9 cellular contexts compared by ENCODE assay signal in the genomic region with DNA sequence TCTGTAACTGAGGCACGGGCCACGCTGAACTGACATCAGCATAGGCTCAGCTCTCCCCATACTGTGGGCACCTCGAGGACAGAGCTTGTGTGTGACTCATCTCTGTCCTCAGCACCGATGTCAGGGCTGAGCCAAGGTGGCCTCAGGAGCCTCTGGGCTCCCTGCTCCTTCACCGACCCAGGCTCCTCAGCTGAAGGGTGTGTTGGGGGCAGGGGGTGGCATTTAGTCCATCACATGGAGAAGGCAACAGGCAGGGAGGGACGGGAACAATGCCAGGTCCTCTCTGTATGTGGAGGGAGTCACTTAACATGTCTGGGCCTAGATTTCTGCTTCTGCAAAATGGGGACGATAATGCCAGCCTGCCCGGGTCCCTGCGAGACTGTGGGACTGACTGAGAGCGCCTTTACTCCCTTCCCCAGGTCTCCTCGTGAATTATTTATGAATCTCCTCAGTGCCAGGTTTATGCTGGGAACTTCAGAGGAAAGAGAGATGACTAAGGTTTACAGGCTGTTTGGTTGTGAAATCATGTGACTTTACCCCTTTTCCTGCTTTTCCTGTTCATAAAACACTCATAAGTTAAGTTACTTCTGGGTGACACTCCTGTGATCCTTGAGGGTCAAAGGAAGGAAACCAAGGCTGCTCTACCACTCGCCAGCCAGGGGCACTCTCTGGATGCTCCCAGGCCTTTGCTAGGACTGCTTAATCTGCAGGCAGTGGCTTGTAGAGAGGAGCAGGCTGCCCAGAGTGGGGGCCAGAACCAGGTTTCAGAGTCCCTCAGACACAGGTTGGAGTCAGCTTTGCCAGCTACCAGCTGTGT. TPM values are rescaled to one million over a fixed set of nuclear protein-coding genes. Genes with fewer than 3 reads are reported as not detected.
DNase-seq lines count a peak whose midpoint lies in the region; ATAC-seq, FAIRE-seq and TF ChIP-seq lines count a peak whose summit lies in the region.
"Had no signal": no experiment of that assay in that cellular context is flagged by ENCODE, and none has a peak within 500 bp of the region (broad histone marks: within the 10 kb centered on the region; RNA-seq: fewer than 3 reads in every experiment).

No MANE protein-coding gene starts in this region.

- DNase-seq in right cardiac atrium: no peak
- no peak for DNase-seq in Right ventricle myocardium inferior (ENCODE audit: missing footprints)
- no peak for DNase-seq in ascending aorta (ENCODE audit: low spot score in 2 of 2)
- peak; percentile 45 for DNase-seq in left lobe of liver (ENCODE audit: low spot score)
- peak in 1 of 2 donors; percentile 51 for DNase-seq in aorta
- no peak for DNase-seq in Ammon's horn (ENCODE audit: low spot score)
- no peak for DNase-seq in GM19239 (ENCODE audit: insufficient read length, low spot score)
- DNase-seq: T-helper 9 cell had no signal

- H3K27ac ChIP-seq in right cardiac atrium (ENCODE audit: low read length): no peak overlapping the region
- H3K27ac ChIP-seq in ascending aorta: peak overlapping the region; percentile 27 to 32
- no peak overlapping the region for H3K27ac ChIP-seq in aorta (ENCODE audit: low read depth in 1 of 2, low read length in 2 of 2)

- no peaks in the 10 kb centered on the region for H3K36me3 ChIP-seq in ascending aorta
- no peaks in the 10 kb centered on the region for H3K36me3 ChIP-seq in aorta (ENCODE audit: control insufficient read depth in 1 of 2, insufficient read depth in 2 of 2, low read length in 1 of 2)

- H3K4me3 ChIP-seq in right cardiac atrium (ENCODE audit: low read length) (no peak overlapping the region), ascending aorta (no peak overlapping the region), aorta (ENCODE audit: low read length in 2 of 2) (no peak overlapping the region)

- no peak for FAIRE-seq in GM19239 (lab: Jason Lieb, UNC)

- no peaks in the 10 kb centered on the region for H3K4me1 ChIP-seq in right cardiac atrium (ENCODE audit: control insufficient read depth, insufficient read depth, low read length)
- peaks cover 2 to 3% of the 10 kb centered on the region in 2 donors for H3K4me1 ChIP-seq in ascending aorta
- no peaks in the 10 kb centered on the region for H3K4me1 ChIP-seq in aorta (ENCODE audit: control insufficient read depth in 1 of 2, insufficient read depth in 2 of 2, low read length in 2 of 2)

- peak; percentile 9 to 23 for ATAC-seq in right cardiac atrium
- no peak for ATAC-seq in Right ventricle myocardium inferior
- peak; percentile 74 for ATAC-seq in left lobe of liver
- peak; percentile 21 for ATAC-seq in aorta (ENCODE audit: low FRiP score)
- ATAC-seq in GM18870 (IDR thresholded peaks at IDR 0.05; ENCODE audit: unreplicated experiment): no peak

- WGBS in right cardiac atrium: 69% methylated on average over 12 of the region's 12 CpGs
- WGBS in aorta, 2 donors: 63 to 64% methylated on average over 12 of the region's 12 CpGs

- intact Hi-C loops in right cardiac atrium (cut with DNase I): no loop called here
- intact Hi-C loops in Right ventricle myocardium inferior (cut with DNase I): no loop called here
- intact Hi-C loops in ascending aorta (cut with DNase I): no loop called here
- intact Hi-C loops in aorta (cut with DNase I): no loop called here

- H3K27me3 ChIP-seq in right cardiac atrium (ENCODE audit: control insufficient read depth, insufficient read depth): no peaks in the 10 kb centered on the region
- no peaks in the 10 kb centered on the region for H3K27me3 ChIP-seq in ascending aorta
- no peaks in the 10 kb centered on the region for H3K27me3 ChIP-seq in aorta (ENCODE audit: control insufficient read depth in 1 of 2, insufficient read depth in 2 of 2, low read length in 1 of 2)

- H3K9me3 ChIP-seq in right cardiac atrium (ENCODE audit: control insufficient read depth, low read length): no peaks in the 10 kb centered on the region
- no peaks in the 10 kb centered on the region for H3K9me3 ChIP-seq in ascending aorta
- no peaks in the 10 kb centered on the region for H3K9me3 ChIP-seq in aorta (ENCODE audit: control insufficient read depth, low read length)

- no peak for TF ChIP-seq CTCF in ascending aorta (IDR thresholded peaks at IDR 0.05)

RNA-seq across cellular contexts. Expression of a gene that starts 16.2 kb away (rescaled TPM):
- total RNA-seq in right cardiac atrium: 10 to 100 TPM; 11.6 to 24.7 (median 16.8) TPM
- 15.6 TPM for polyA plus RNA-seq in right cardiac atrium
- 22.7 TPM for total RNA-seq in Right ventricle myocardium inferior
- not detected for total RNA-seq in ascending aorta
- total RNA-seq in left lobe of liver: 2.7 TPM
- 1 to 10 TPM; 2.0 to 3.6 TPM for total RNA-seq in aorta
- 1 to 10 TPM in 1 of 2 donors, under 1 TPM in 1; 0.67 to 7.5 TPM for polyA plus RNA-seq in aorta

Comparison
In these comparisons a context has a peak if more than half of its experiments do, and no peak if none do; other contexts are left out.
1. ATAC-seq: peak in right cardiac atrium (2 of 2), left lobe of liver (single experiment) and aorta (single experiment); none in Right ventricle myocardium inferior (single experiment) and GM18870 (single experiment).
2. H3K27ac ChIP-seq: peak in ascending aorta (2 of 2); none in right cardiac atrium (single experiment) and aorta (0 of 2).